ENCODE assay signal across 17 cellular contexts in the genomic region with DNA sequence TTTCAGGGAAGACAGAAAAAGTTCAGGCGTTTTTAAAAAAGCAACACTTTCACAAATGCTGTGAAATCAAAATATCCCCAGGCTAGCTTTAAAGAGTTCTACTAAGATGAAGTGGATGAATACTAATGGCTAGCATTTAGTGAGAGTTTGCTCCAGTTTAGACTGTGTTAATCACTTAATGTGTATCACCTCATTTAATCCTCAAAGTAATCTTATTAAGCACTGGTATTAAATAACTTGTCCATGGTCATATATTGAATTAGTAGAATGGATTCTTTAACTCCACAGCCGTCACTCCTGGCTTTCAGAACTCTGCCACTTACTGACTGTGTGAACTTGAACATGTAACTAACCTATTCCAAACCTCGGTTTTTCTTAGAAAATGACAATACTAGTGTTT.
DNase-seq lines count a peak whose midpoint lies in the region; ATAC-seq and TF ChIP-seq lines count a peak whose summit lies in the region.
"Had no signal": no experiment of that assay in that cellular context is flagged by ENCODE, and none has a peak within 500 bp of the region (broad histone marks: within the 10 kb centered on the region; RNA-seq: fewer than 3 reads in every experiment).

No MANE protein-coding gene starts in this region.

- H2BK120ac ChIP-seq in H9 (ENCODE audit: low read depth, low read length, poor library complexity, severe bottlenecking) = no peak overlapping the region

- TF ChIP-seq CTCF in H9 (conservative IDR thresholded peaks at IDR 0.05) (no peak), WTC11 (IDR thresholded peaks at IDR 0.05) (no peak)

- H2AK5ac ChIP-seq in H9 (ENCODE audit: insufficient read length, low read length) = no peak overlapping the region

- H3K27me3 ChIP-seq in H9 (ENCODE audit: insufficient read depth, low read length) = no peaks in the 10 kb centered on the region
- no peaks in the 10 kb centered on the region for H3K27me3 ChIP-seq in layer of hippocampus (ENCODE audit: control insufficient read depth, insufficient read depth, low read length)
- H3K27me3 ChIP-seq: BLaER1 treated with 17β-estradiol and CSF1 and Interleukin-3, amounts not matched to agents 10 nM and 100 nM had no signal

- DNase-seq in H9 = no peak
- no peak for DNase-seq in WTC11 (ENCODE audit: low spot score)
- DNase-seq in NCI-H446 (lab: John Stamatoyannopoulos, UW) = no peak
- DNase-seq in head of caudate nucleus = no peak
- DNase-seq: ACHN; Calu3; CD4-positive, alpha-beta T cell; DMS153; DMS79 treated with DMSO at 0.1 percent for 48 hours; EL; GOT3; HCEC 1CT; IMR-90 had no signal

- H3K14ac ChIP-seq in H9 (ENCODE audit: insufficient read depth, low read length) = no peak overlapping the region

- H3K36me3 Mint-ChIP-seq in H9 (ENCODE audit: insufficient read depth in 1 of 3, low read depth in 3 of 3) = peaks cover 0 to 4% (median 0%) of the 10 kb centered on the region in 3 experiments; a peak in 2 of 7 replicates
- 0 out of 2 replicates have a peak, but pooled peaks cover 3% of the 10 kb centered on the region for H3K36me3 Mint-ChIP-seq in WTC11

- WGBS in H9 (ENCODE audit: extremely low coverage, insufficient read length, low lambda C conversion rate) = no CpG with 5 or more reads among the region's 3 CpGs

- no peak overlapping the region for H4K8ac ChIP-seq in H9 (replicated peaks; ENCODE audit: insufficient read length, low read depth, low read length)

- H3T11ph ChIP-seq in H9 (ENCODE audit: low read length) = no peak overlapping the region

- no peak overlapping the region for H3K56ac ChIP-seq in H9 (ENCODE audit: insufficient read length, low read depth, low read length)

- no peaks in the 10 kb centered on the region for H4K20me1 ChIP-seq in H9 (ENCODE audit: control insufficient read depth, insufficient read depth, insufficient read length)
- H4K20me1 ChIP-seq: BLaER1 treated with 17β-estradiol and CSF1 and Interleukin-3, amounts not matched to agents 10 nM and 100 nM had no signal

- H3K27me3 Mint-ChIP-seq in H9 (ENCODE audit: low read depth) (no peaks in the 10 kb centered on the region), WTC11 (ENCODE audit: low read depth) (no peaks in the 10 kb centered on the region)
- H3K27me3 Mint-ChIP-seq: CD4-positive, alpha-beta T cell had no signal

- H3K23me2 ChIP-seq in H9 (ENCODE audit: insufficient read length, low read depth, low read length, poor library complexity, severe bottlenecking) = no peaks in the 10 kb centered on the region

- H2AFZ ChIP-seq in H9 (ENCODE audit: low read length) = no peak overlapping the region

- H3K18ac ChIP-seq in H9 (ENCODE audit: insufficient read length, low read depth, low read length) = no peak overlapping the region

- H3K79me2 ChIP-seq in H9 (ENCODE audit: insufficient read depth, low read length) = no peaks in the 10 kb centered on the region

- H3K27ac ChIP-seq in H9 (ENCODE audit: insufficient read length, low read depth, low read length) = no peak overlapping the region
- peak overlapping the region; percentile 25 for H3K27ac ChIP-seq in layer of hippocampus (ENCODE audit: low read depth, low read length)
- H3K27ac ChIP-seq in temporal lobe (ENCODE audit: low read depth, low read length) = peak overlapping the region; percentile 59
- H3K27ac ChIP-seq: BLaER1 treated with 17β-estradiol and CSF1 and Interleukin-3, amounts not matched to agents 10 nM and 100 nM had no signal

- POLR2A ChIA-PET in WTC11 (lab: Charles Lee) = no interaction called here

- H3K27ac Mint-ChIP-seq in H9 (peak overlapping the region in 2 of 3 experiments; percentile 47 to 71; a peak in 3 of 7 replicates), WTC11 (peak overlapping the region; percentile 40; the same call in 1 of the 2 replicates)
- H3K27ac Mint-ChIP-seq: CD4-positive, alpha-beta T cell had no signal

- H2BK15ac ChIP-seq in H9 (ENCODE audit: low read depth, low read length) = no peak overlapping the region

- H2BK20ac ChIP-seq in H9 (ENCODE audit: low read depth, low read length, poor library complexity, severe bottlenecking) = no peak overlapping the region

- H4K91ac ChIP-seq in H9 (ENCODE audit: insufficient read length, low read depth, low read length) = no peak overlapping the region

- peaks cover 7% of the 10 kb centered on the region; the same call in 1 of the 2 replicates for H3K4me1 ChIP-seq in H9 (ENCODE audit: insufficient read depth, low read length)
- H3K4me1 ChIP-seq: BLaER1 treated with 17β-estradiol and CSF1 and Interleukin-3, amounts not matched to agents 10 nM and 100 nM had no signal

- no peaks in the 10 kb centered on the region for H3K79me1 ChIP-seq in H9 (ENCODE audit: insufficient read depth, low read depth, low read length, poor library complexity, severe bottlenecking)

- H3K9ac ChIP-seq in H9 (ENCODE audit: extremely low read depth, insufficient read length, low read length) = no peak overlapping the region
- H3K9ac ChIP-seq: BLaER1 treated with 17β-estradiol and CSF1 and Interleukin-3, amounts not matched to agents 10 nM and 100 nM had no signal

- no peak overlapping the region for H3K4me2 ChIP-seq in H9 (ENCODE audit: insufficient read depth, insufficient read length, low read length)
- H3K4me2 ChIP-seq: BLaER1 treated with 17β-estradiol and CSF1 and Interleukin-3, amounts not matched to agents 10 nM and 100 nM had no signal

- no peak overlapping the region for H3K4me3 Mint-ChIP-seq in H9
- no peak overlapping the region for H3K4me3 Mint-ChIP-seq in WTC11
- H3K4me3 Mint-ChIP-seq: CD4-positive, alpha-beta T cell had no signal

- CTCF ChIA-PET in WTC11 (lab: Charles Lee) = interaction anchor here (0.6 to 2.1 kb wide), 2 partner anchors 28 to 107 kb away, joined by 3 to 12 read pairs; no protein-coding TSS in a partner anchor

- H3K4me1 Mint-ChIP-seq in H9 (peaks cover 15 to 18% of the 10 kb centered on the region in 2 experiments), WTC11 (peaks cover 17% of the 10 kb centered on the region)

- no peak for ATAC-seq in WTC11
- no peak for ATAC-seq in GM18498 (IDR thresholded peaks at IDR 0.05; ENCODE audit: unreplicated experiment)

- intact Hi-C loops in head of caudate nucleus (cut with DNase I) = no loop called here

- no peaks in the 10 kb centered on the region for H3K9me3 ChIP-seq in H9 (ENCODE audit: control insufficient read depth, low read depth, low read length)
- H3K9me3 ChIP-seq: BLaER1 treated with 17β-estradiol and CSF1 and Interleukin-3, amounts not matched to agents 10 nM and 100 nM had no signal

- no peak overlapping the region for H2BK12ac ChIP-seq in H9 (ENCODE audit: insufficient read length, low read depth, low read length)

- H3K4ac ChIP-seq in H9 (ENCODE audit: low read depth, low read length) = no peak overlapping the region

- H3K23ac ChIP-seq in H9 (ENCODE audit: insufficient read length, low read depth, low read length) = no peak overlapping the region

- no peak overlapping the region for H4K5ac ChIP-seq in H9 (ENCODE audit: insufficient read length, low read depth, low read length)

- H3K9me3 Mint-ChIP-seq in H9 (no peaks in the 10 kb centered on the region), WTC11 (no peaks in the 10 kb centered on the region)
- H3K9me3 Mint-ChIP-seq: CD4-positive, alpha-beta T cell had no signal

- no peak overlapping the region for H2BK5ac ChIP-seq in H9 (ENCODE audit: insufficient read length, low read length)

TF ChIP-seq in WTC11, 78 proteins besides CTCF, POLR2A, EP300 and RAD21 (continues in another document):
- no peak for TF ChIP-seq NR3C1 (CRISPR knock-in tag; conservative IDR thresholded peaks at IDR 0.05; ENCODE audit: low read depth)
- TF ChIP-seq NR1H2 (CRISPR knock-in tag; IDR thresholded peaks at IDR 0.05) = no peak
- TF ChIP-seq, protein P1, sequence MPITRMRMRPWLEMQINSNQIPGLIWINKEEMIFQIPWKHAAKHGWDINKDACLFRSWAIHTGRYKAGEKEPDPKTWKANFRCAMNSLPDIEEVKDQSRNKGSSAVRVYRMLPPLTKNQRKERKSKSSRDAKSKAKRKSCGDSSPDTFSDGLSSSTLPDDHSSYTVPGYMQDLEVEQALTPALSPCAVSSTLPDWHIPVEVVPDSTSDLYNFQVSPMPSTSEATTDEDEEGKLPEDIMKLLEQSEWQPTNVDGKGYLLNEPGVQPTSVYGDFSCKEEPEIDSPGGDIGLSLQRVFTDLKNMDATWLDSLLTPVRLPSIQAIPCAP (CRISPR knock-in tag; IDR thresholded peaks at IDR 0.05) = no peak
- TF ChIP-seq OVOL2 (CRISPR knock-in tag; IDR thresholded peaks at IDR 0.05; ENCODE audit: borderline replicate concordance) = no peak
- TF ChIP-seq, protein P2, sequence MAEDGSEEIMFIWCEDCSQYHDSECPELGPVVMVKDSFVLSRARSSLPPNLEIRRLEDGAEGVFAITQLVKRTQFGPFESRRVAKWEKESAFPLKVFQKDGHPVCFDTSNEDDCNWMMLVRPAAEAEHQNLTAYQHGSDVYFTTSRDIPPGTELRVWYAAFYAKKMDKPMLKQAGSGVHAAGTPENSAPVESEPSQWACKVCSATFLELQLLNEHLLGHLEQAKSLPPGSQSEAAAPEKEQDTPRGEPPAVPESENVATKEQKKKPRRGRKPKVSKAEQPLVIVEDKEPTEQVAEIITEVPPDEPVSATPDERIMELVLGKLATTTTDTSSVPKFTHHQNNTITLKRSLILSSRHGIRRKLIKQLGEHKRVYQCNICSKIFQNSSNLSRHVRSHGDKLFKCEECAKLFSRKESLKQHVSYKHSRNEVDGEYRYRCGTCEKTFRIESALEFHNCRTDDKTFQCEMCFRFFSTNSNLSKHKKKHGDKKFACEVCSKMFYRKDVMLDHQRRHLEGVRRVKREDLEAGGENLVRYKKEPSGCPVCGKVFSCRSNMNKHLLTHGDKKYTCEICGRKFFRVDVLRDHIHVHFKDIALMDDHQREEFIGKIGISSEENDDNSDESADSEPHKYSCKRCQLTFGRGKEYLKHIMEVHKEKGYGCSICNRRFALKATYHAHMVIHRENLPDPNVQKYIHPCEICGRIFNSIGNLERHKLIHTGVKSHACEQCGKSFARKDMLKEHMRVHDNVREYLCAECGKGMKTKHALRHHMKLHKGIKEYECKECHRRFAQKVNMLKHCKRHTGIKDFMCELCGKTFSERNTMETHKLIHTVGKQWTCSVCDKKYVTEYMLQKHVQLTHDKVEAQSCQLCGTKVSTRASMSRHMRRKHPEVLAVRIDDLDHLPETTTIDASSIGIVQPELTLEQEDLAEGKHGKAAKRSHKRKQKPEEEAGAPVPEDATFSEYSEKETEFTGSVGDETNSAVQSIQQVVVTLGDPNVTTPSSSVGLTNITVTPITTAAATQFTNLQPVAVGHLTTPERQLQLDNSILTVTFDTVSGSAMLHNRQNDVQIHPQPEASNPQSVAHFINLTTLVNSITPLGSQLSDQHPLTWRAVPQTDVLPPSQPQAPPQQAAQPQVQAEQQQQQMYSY (CRISPR knock-in tag; IDR thresholded peaks at IDR 0.05) = no peak
